Comparison of ENCODE assay signal across 29 cellular contexts in the genomic region with DNA sequence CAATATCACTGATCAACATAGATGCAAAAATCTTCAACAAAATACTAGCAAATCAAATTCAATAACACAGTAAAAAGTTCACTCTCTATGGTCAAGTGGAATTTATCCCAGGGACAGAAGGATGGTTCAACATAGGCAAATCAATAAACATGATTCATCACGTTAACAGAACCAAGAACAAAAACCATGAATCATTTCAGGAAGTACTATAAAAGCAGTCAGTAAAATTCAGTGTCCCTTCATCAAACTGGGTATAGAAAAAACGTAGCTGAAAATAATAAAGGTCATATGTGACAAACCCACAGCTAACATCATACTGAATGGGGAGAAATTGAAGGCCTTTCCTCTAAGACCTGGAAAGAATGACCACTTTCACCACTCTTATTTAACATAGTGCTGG.
A peak's percentile ranks its signal among the peaks of the same experiment; 100 is the strongest.
DNase-seq lines count a peak whose midpoint lies in the region; ATAC-seq and FAIRE-seq lines count a peak whose summit lies in the region.
"Had no signal": no experiment of that assay in that cellular context is flagged by ENCODE, and none has a peak within 500 bp of the region (broad histone marks: within the 10 kb centered on the region; RNA-seq: fewer than 3 reads in every experiment).

No MANE protein-coding gene starts in this region.

- H3K9ac ChIP-seq in mesendoderm (ENCODE audit: low read length), result no peak overlapping the region

- H3K4me2 ChIP-seq in mesendoderm (ENCODE audit: low read length), result no peak overlapping the region

- peaks cover 5% of the 10 kb centered on the region for H3K9me3 Mint-ChIP-seq in activated naive CD8-positive, alpha-beta T cell treated with anti-CD3 and anti-CD28 coated beads, Interleukin-2, amount 50 U/mL, for 24 hours
- H3K9me3 Mint-ChIP-seq in activated naive CD8-positive, alpha-beta T cell treated with anti-CD3 and anti-CD28 coated beads for 36 hours, result peaks cover 13% of the 10 kb centered on the region

- H3K4me1 ChIP-seq in mesendoderm (ENCODE audit: control insufficient read depth, low read depth, low read length), result no peaks in the 10 kb centered on the region
- H3K4me1 ChIP-seq: gastrocnemius medialis, tibial nerve had no signal

- no peaks in the 10 kb centered on the region for H3K79me2 ChIP-seq in mesendoderm (ENCODE audit: control insufficient read depth, insufficient read depth, low read length)

- DNase-seq in activated naive CD8-positive, alpha-beta T cell treated with anti-CD3 and anti-CD28 coated beads, Interleukin-2, amount 50 U/mL, for 24 hours, result no peak
- DNase-seq in activated naive CD8-positive, alpha-beta T cell treated with anti-CD3 and anti-CD28 coated beads for 36 hours, result no peak
- peak; percentile 45 for DNase-seq in SW480 (ENCODE audit: low spot score)
- DNase-seq in foreskin melanocyte, result peak; percentile 11
- DNase-seq in urothelium cell line (ENCODE audit: low spot score), result no peak
- DNase-seq in mesendoderm, result no peak
- DNase-seq in NCI-H2081 (lab: John Stamatoyannopoulos, UW), result no peak
- no peak for DNase-seq in occipital lobe (lab: John Stamatoyannopoulos, UW)
- DNase-seq: 8988T; activated CD4-positive, CD25-positive, alpha-beta regulatory T cell treated with anti-CD3 and anti-CD28 coated beads, Interleukin-2, amount 50 U/mL, for 72 hours; activated CD8-positive, alpha-beta T cell treated with anti-CD3 and anti-CD28 coated beads for 36 hours; activated naive CD4-positive, alpha-beta T cell; amniotic stem cell; DND-41; gastrocnemius medialis; hypothalamus; islet precursor cell; KG1; NCI-H187; NCI-H526 treated with DMSO at 0.1 percent for 48 hours; retina; stimulated activated CD4-positive, alpha-beta T cell treated with anti-CD3 and anti-CD28 coated beads, Interleukin-4, amount 100 ng/mL, for 4 hours; stimulated activated naive CD8-positive, alpha-beta T cell treated with anti-CD3 and anti-CD28 coated beads, Interleukin-15, amount 100 ng/mL, for 72 hours; SW 1271 had no signal

- no peak overlapping the region for H3K56ac ChIP-seq in mesendoderm (ENCODE audit: low read length)

- H3K79me1 ChIP-seq in mesendoderm (ENCODE audit: low read length), result no peaks in the 10 kb centered on the region

- no peak overlapping the region for H2AK5ac ChIP-seq in mesendoderm (ENCODE audit: low read length)

- H4K5ac ChIP-seq in mesendoderm (ENCODE audit: low read length), result no peak overlapping the region

- no peak overlapping the region for H3K4me3 Mint-ChIP-seq in activated naive CD8-positive, alpha-beta T cell treated with anti-CD3 and anti-CD28 coated beads, Interleukin-2, amount 50 U/mL, for 24 hours
- no peak overlapping the region for H3K4me3 Mint-ChIP-seq in activated naive CD8-positive, alpha-beta T cell treated with anti-CD3 and anti-CD28 coated beads for 36 hours
- H3K4me3 Mint-ChIP-seq: activated CD8-positive, alpha-beta T cell treated with anti-CD3 and anti-CD28 coated beads for 36 hours; stimulated activated naive CD8-positive, alpha-beta T cell treated with anti-CD3 and anti-CD28 coated beads, Interleukin-15, amount 100 ng/mL, for 72 hours had no signal

- peak; percentile 75 for FAIRE-seq in urothelium cell line (lab: Jason Lieb, UNC)
- FAIRE-seq: H1 had no signal

- H2BK120ac ChIP-seq in mesendoderm (ENCODE audit: low read depth, low read length), result no peak overlapping the region

- no peak overlapping the region for H2BK5ac ChIP-seq in mesendoderm (ENCODE audit: low read length)

- peak; percentile 20 for ATAC-seq in activated naive CD8-positive, alpha-beta T cell treated with anti-CD3 and anti-CD28 coated beads, Interleukin-2, amount 50 U/mL, for 24 hours
- ATAC-seq: activated CD8-positive, alpha-beta T cell treated with anti-CD3 and anti-CD28 coated beads for 36 hours; gastrocnemius medialis; stimulated activated naive CD8-positive, alpha-beta T cell treated with anti-CD3 and anti-CD28 coated beads, Interleukin-15, amount 100 ng/mL, for 72 hours had no signal

- H3K23ac ChIP-seq in mesendoderm (ENCODE audit: low read length), result no peak overlapping the region

- no peaks in the 10 kb centered on the region for H3K36me3 ChIP-seq in mesendoderm (ENCODE audit: control insufficient read depth, insufficient read depth, low read length)
- H3K36me3 ChIP-seq: cardiac muscle cell, gastrocnemius medialis, tibial nerve had no signal

- H3K18ac ChIP-seq in mesendoderm (ENCODE audit: low read length), result no peak overlapping the region

- H3K4me3 ChIP-seq in mesendoderm (ENCODE audit: low read length), result no peak overlapping the region
- H3K4me3 ChIP-seq: cardiac muscle cell, gastrocnemius medialis, lung, tibial nerve had no signal

- no peak overlapping the region for H3K27ac Mint-ChIP-seq in activated naive CD8-positive, alpha-beta T cell treated with anti-CD3 and anti-CD28 coated beads, Interleukin-2, amount 50 U/mL, for 24 hours
- no peak overlapping the region for H3K27ac Mint-ChIP-seq in activated naive CD8-positive, alpha-beta T cell treated with anti-CD3 and anti-CD28 coated beads for 36 hours
- H3K27ac Mint-ChIP-seq: activated CD8-positive, alpha-beta T cell treated with anti-CD3 and anti-CD28 coated beads for 36 hours; stimulated activated naive CD8-positive, alpha-beta T cell treated with anti-CD3 and anti-CD28 coated beads, Interleukin-15, amount 100 ng/mL, for 72 hours had no signal

- WGBS in mesendoderm (ENCODE audit: extremely low coverage, insufficient coverage, low lambda C conversion rate), result no CpG with 5 or more reads among the region's 2 CpGs

- peaks cover 14% of the 10 kb centered on the region for H3K27me3 Mint-ChIP-seq in activated naive CD8-positive, alpha-beta T cell treated with anti-CD3 and anti-CD28 coated beads, Interleukin-2, amount 50 U/mL, for 24 hours
- peaks cover 11% of the 10 kb centered on the region for H3K27me3 Mint-ChIP-seq in activated naive CD8-positive, alpha-beta T cell treated with anti-CD3 and anti-CD28 coated beads for 36 hours

- no peaks in the 10 kb centered on the region for H3K36me3 Mint-ChIP-seq in activated naive CD8-positive, alpha-beta T cell treated with anti-CD3 and anti-CD28 coated beads, Interleukin-2, amount 50 U/mL, for 24 hours (ENCODE audit: low read depth)
- H3K36me3 Mint-ChIP-seq in activated naive CD8-positive, alpha-beta T cell treated with anti-CD3 and anti-CD28 coated beads for 36 hours, result peaks cover 2% of the 10 kb centered on the region

- H3K27me3 ChIP-seq in mesendoderm (ENCODE audit: insufficient read depth, low read length, poor library complexity), result no peaks in the 10 kb centered on the region
- H3K27me3 ChIP-seq: cardiac muscle cell, gastrocnemius medialis, tibial nerve had no signal

- no peak overlapping the region for H3K4ac ChIP-seq in mesendoderm (ENCODE audit: low read depth, low read length)

- H4K8ac ChIP-seq in mesendoderm (ENCODE audit: low read depth, low read length), result no peak overlapping the region

- no peak overlapping the region for H2BK15ac ChIP-seq in mesendoderm (replicated peaks; ENCODE audit: low read depth)

- no peaks in the 10 kb centered on the region for H3K4me1 Mint-ChIP-seq in activated naive CD8-positive, alpha-beta T cell treated with anti-CD3 and anti-CD28 coated beads, Interleukin-2, amount 50 U/mL, for 24 hours
- H3K4me1 Mint-ChIP-seq in activated naive CD8-positive, alpha-beta T cell treated with anti-CD3 and anti-CD28 coated beads for 36 hours, result no peaks in the 10 kb centered on the region

- no peak overlapping the region for H3K27ac ChIP-seq in mesendoderm (ENCODE audit: low read depth, low read length)
- H3K27ac ChIP-seq: cardiac muscle cell, epithelial cell of prostate, gastrocnemius medialis, tibial nerve had no signal

Comparison
In these comparisons a context has a peak if more than half of its experiments do, and no peak if none do; other contexts are left out.
1. DNase-seq: peak in SW480 (single experiment) and foreskin melanocyte (single experiment); none in activated naive CD8-positive, alpha-beta T cell treated with anti-CD3 and anti-CD28 coated beads, Interleukin-2, amount 50 U/mL, for 24 hours (single experiment), activated naive CD8-positive, alpha-beta T cell treated with anti-CD3 and anti-CD28 coated beads for 36 hours (single experiment), urothelium cell line (single experiment), mesendoderm (single experiment), NCI-H2081 (0 of 2) and occipital lobe (single experiment).